Comparison of ENCODE assay signal across 9 cellular contexts in the genomic region with DNA sequence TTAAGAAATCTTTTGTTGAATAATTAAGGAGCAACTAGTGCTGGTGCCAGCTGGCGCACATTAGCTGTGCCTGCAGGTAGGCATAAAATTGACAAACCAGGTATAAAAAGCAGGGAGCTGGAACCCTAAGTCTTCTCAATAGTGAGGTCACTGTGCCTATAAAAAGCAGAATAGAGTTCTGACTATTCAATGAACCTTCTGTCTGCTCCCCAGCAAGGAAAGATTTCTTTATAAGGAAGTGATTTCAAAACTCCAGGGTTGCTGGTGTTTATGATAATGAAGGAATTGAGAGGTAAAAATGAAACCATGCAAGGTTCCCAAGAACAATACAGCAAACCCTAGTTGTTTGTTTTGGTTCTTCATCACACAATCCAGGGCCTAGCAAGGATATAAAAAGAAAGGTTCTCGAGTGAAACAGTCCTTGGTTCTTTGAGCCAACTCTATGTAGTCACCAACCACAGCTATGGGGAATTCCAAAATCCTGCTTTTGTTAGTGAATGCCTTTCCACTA.
DNase-seq lines count a peak whose midpoint lies in the region; ATAC-seq and TF ChIP-seq lines count a peak whose summit lies in the region.
"Had no signal": no experiment of that assay in that cellular context is flagged by ENCODE, and none has a peak within 500 bp of the region (broad histone marks: within the 10 kb centered on the region; RNA-seq: fewer than 3 reads in every experiment).

No MANE protein-coding gene starts in this region.

- H3K27ac ChIP-seq in HUES6 (ENCODE audit: low read depth, low read length), result 0 out of 2 replicates have a peak overlapping the region, but pooled peaks have one; percentile 53
- H3K27ac ChIP-seq in mesenchymal stem cell (ENCODE audit: low read length, poor library complexity, severe bottlenecking), result peak overlapping the region; percentile 75

- no peak overlapping the region for H3K18ac ChIP-seq in mesenchymal stem cell (ENCODE audit: low read depth in 1 of 2, low read length in 2 of 2)

- H4K91ac ChIP-seq in mesenchymal stem cell (ENCODE audit: low read length), result no peak overlapping the region

- no peaks in the 10 kb centered on the region; the same call in 1 of the 2 replicates for H3K4me1 ChIP-seq in HUES6 (ENCODE audit: control insufficient read depth, insufficient read depth, low read length)
- peaks cover 4% of the 10 kb centered on the region for H3K4me1 ChIP-seq in mesenchymal stem cell (ENCODE audit: control insufficient read depth, insufficient read depth, low read depth, low read length)

- peaks cover 2% of the 10 kb centered on the region for H3K79me1 ChIP-seq in mesenchymal stem cell (replicated peaks; ENCODE audit: low read length, poor library complexity, severe bottlenecking)

- WGBS in mesenchymal stem cell, result 77% methylated on average over 2 of the region's 2 CpGs

- H2BK12ac ChIP-seq in mesenchymal stem cell (ENCODE audit: low read length in 2 of 2), result no peak overlapping the region

- H3K36me3 ChIP-seq in HUES6 (ENCODE audit: control insufficient read depth, insufficient read depth, low read length) (no peaks in the 10 kb centered on the region), mesenchymal stem cell (ENCODE audit: control insufficient read depth in 1 of 2, insufficient read depth in 2 of 2, low read depth in 1 of 2, low read length in 2 of 2) (no peaks in the 10 kb centered on the region)

- H3K14ac ChIP-seq in mesenchymal stem cell (ENCODE audit: low read length in 2 of 2), result no peak overlapping the region

- no peak for ATAC-seq in GM19328 (IDR thresholded peaks at IDR 0.05; ENCODE audit: unreplicated experiment)

- H3K4me2 ChIP-seq in mesenchymal stem cell (ENCODE audit: low read length, poor library complexity, severe bottlenecking), result no peak overlapping the region

- no peak overlapping the region for H2BK15ac ChIP-seq in mesenchymal stem cell (ENCODE audit: low read depth, poor library complexity, severe bottlenecking)

- no peaks in the 10 kb centered on the region for H3K9me3 ChIP-seq in HUES6 (ENCODE audit: control insufficient read depth, insufficient read depth, low read depth, low read length)
- no peaks in the 10 kb centered on the region for H3K9me3 ChIP-seq in mesenchymal stem cell (ENCODE audit: control insufficient read depth, low read length)

- H3K4me3 ChIP-seq in HUES6 (ENCODE audit: low read depth, low read length), result no peak overlapping the region
- H3K4me3 ChIP-seq in cardiac fibroblast (replicated peaks in 1 of 2; ENCODE audit: low read depth in 2 of 2, low read length in 2 of 2), result no peak overlapping the region
- peak overlapping the region in 1 of 2 experiments; percentile 23 for H3K4me3 ChIP-seq in mesenchymal stem cell (ENCODE audit: insufficient read depth in 1 of 2, low read depth in 1 of 2, low read length in 2 of 2)

- no peak overlapping the region for H3K9ac ChIP-seq in HUES6 (ENCODE audit: low read length)
- H3K9ac ChIP-seq in mesenchymal stem cell (ENCODE audit: low read length), result peak overlapping the region; percentile 78

- no peak overlapping the region for H2AFZ ChIP-seq in mesenchymal stem cell (ENCODE audit: low read depth, low read length)

- H3K27me3 ChIP-seq in HUES6 (ENCODE audit: control insufficient read depth, insufficient read depth, low read length), result no peaks in the 10 kb centered on the region
- H3K27me3 ChIP-seq in mesenchymal stem cell (ENCODE audit: control insufficient read depth in 1 of 2, insufficient read depth in 1 of 2, low read length in 2 of 2), result no peaks in the 10 kb centered on the region

- DNase-seq in AG08395 (ENCODE audit: low spot score) (peak; percentile 82), cardiac fibroblast (ENCODE audit: low read depth in 2 of 2) (peak; percentile 86 to 99), mesenchymal stem cell (peak; percentile 85), NCI-H748 (lab: John Stamatoyannopoulos, UW; ENCODE audit: unreplicated experiment) (no peak), GOT3 (lab: John Stamatoyannopoulos, UW) (no peak)
- no peak for DNase-seq in activated CD4-positive, CD25-positive, alpha-beta regulatory T cell (lab: John Stamatoyannopoulos, UW)
- DNase-seq: NCI-H2107 had no signal

- no peak overlapping the region for H3K23ac ChIP-seq in mesenchymal stem cell (ENCODE audit: low read length in 2 of 2)

- H3K4ac ChIP-seq in mesenchymal stem cell (ENCODE audit: low read depth in 1 of 2, low read length in 2 of 2), result no peak overlapping the region

- no peak overlapping the region for H2AK5ac ChIP-seq in mesenchymal stem cell (ENCODE audit: low read length, severe bottlenecking)

- no peak for TF ChIP-seq CTCF in cardiac fibroblast (IDR thresholded peaks at IDR 0.05; ENCODE audit: low read depth, low read length)

- H2BK120ac ChIP-seq in mesenchymal stem cell (ENCODE audit: low read depth, low read length), result no peak overlapping the region

- no peak overlapping the region for H2BK5ac ChIP-seq in mesenchymal stem cell (ENCODE audit: low read depth, low read length, poor library complexity, severe bottlenecking)

- H4K8ac ChIP-seq in mesenchymal stem cell (ENCODE audit: low read length), result no peak overlapping the region

Comparison
In these comparisons a context has a peak if more than half of its experiments do, and no peak if none do; other contexts are left out.
1. DNase-seq: peak in AG08395 (single experiment), cardiac fibroblast (2 of 2) and mesenchymal stem cell (single experiment); none in NCI-H748 (single experiment), activated CD4-positive, CD25-positive, alpha-beta regulatory T cell (0 of 4) and GOT3 (single experiment).